ENCODE assay signal across 13 cellular contexts in the genomic region with DNA sequence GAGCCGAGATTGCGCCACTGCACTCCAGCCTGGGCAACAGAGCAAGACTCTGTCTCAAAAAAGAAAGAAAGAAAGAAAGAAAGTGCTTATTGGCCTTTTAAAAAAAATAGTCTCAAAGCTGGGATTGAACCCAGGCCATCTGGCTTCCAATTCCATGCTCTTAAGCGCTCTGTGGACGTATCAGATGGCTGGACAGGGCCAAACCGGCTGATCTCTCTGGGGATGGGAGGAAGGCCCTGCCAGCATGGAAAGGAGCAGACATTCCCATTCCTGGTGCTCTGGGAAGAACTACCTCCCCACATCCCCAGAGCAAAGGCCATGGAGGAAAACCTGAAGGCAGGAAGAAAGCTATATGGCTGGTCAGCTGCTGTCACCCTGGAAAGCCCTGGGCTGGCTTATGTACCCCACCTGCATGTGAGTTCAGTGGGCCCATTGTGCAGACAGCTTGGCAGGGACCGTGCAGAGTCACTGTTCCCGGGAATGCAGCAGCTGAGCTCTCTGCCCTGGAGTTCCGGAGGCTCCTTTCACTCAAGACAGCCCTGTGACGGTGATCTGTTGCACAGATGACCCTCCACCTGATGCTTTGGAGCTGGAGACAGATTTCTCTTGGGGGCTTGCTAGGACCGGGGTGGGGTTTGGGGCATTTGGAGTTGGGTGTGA.
DNase-seq lines count a peak whose midpoint lies in the region; ATAC-seq and TF ChIP-seq lines count a peak whose summit lies in the region.
"Had no signal": no experiment of that assay in that cellular context is flagged by ENCODE, and none has a peak within 500 bp of the region (broad histone marks: within the 10 kb centered on the region; RNA-seq: fewer than 3 reads in every experiment).

No MANE protein-coding gene starts in this region.

- RAD21 ChIA-PET in HCT116 (lab: Charles Lee; ENCODE audit: low non-redundant PET in 1 of 2, low total read pairs in 2 of 2, uncharacterized antibody in 2 of 2, unreplicated experiment in 2 of 2) = no interaction called here

- no peak overlapping the region for H2BK120ac ChIP-seq in trophoblast cell (ENCODE audit: insufficient read depth, low read length, poor library complexity)

- no peak overlapping the region for H3K27ac Mint-ChIP-seq in natural killer cell treated with Interleukin-12 subunit alpha and Interleukin-12 subunit beta and Interleukin-15 and Interleukin-18, amount 100 ng/mL, for 72 hours
- H3K27ac Mint-ChIP-seq in T-helper 2 cell treated with Interferon-gamma antibody and Interleukin-4, amounts not matched to agents 5 μg/mL and 100 μg/mL, for 36 hours = no peak overlapping the region

- TF ChIP-seq POLR2A in HCT116 (IDR thresholded peaks at IDR 0.05; ENCODE audit: borderline replicate concordance, extremely low read depth, insufficient read depth, insufficient read length) = no peak

- H3K9ac ChIP-seq in HCT116 (ENCODE audit: low read length) (peak overlapping the region; percentile 31), PC-3 (ENCODE audit: low read length) (no peak overlapping the region), trophoblast cell (ENCODE audit: low read length) (no peak overlapping the region)

- no peaks in the 10 kb centered on the region for H3K27me3 ChIP-seq in HCT116 (ENCODE audit: insufficient read depth, low read length)
- no peaks in the 10 kb centered on the region for H3K27me3 ChIP-seq in PC-3 (ENCODE audit: low read length)
- no peaks in the 10 kb centered on the region for H3K27me3 ChIP-seq in trophoblast cell (ENCODE audit: insufficient read depth, low read length)

- WGBS in trophoblast cell (ENCODE audit: extremely low coverage, insufficient coverage, insufficient read length) = no CpG with 5 or more reads among the region's 10 CpGs

- intact Hi-C loops in HCT116 (cut with micrococcal nuclease) = no loop called here
- intact Hi-C loops in PC-3 (cut with micrococcal nuclease) = no loop called here

- H3K36me3 ChIP-seq in HCT116 (ENCODE audit: control insufficient read depth in 1 of 2, insufficient read depth in 2 of 2, low read length in 2 of 2) (no peaks in the 10 kb centered on the region), PC-3 (ENCODE audit: low read depth, low read length) (no peaks in the 10 kb centered on the region; the same call in 1 of the 2 replicates), trophoblast cell (ENCODE audit: control insufficient read depth in 1 of 2, insufficient read depth in 2 of 2, low read length in 2 of 2) (no peaks in the 10 kb centered on the region)

- DNase-seq in HCT116 (ENCODE audit: low read depth, low spot score) = no peak
- no peak for DNase-seq in PC-3
- peak; percentile 50 for DNase-seq in fibroblast of peridontal ligament (ENCODE audit: extremely low read depth)
- peak; percentile 35 to 54 for DNase-seq in trophoblast cell
- no peak for DNase-seq in activated CD4-positive, alpha-beta T cell treated with anti-CD3 and anti-CD28 coated beads, Interleukin-2, amount 50 U/mL, for 1 hour
- no peak for DNase-seq in natural killer cell treated with Interleukin-12 subunit alpha and Interleukin-12 subunit beta and Interleukin-15 and Interleukin-18, amount 100 ng/mL, for 72 hours (ENCODE audit: low spot score)
- DNase-seq in T-helper 2 cell treated with Interferon-gamma antibody and Interleukin-4, amounts not matched to agents 5 μg/mL and 100 μg/mL, for 36 hours (ENCODE audit: low spot score) = no peak
- DNase-seq: activated CD4-positive, alpha-beta T cell treated with anti-CD3 and anti-CD28 coated beads, Interleukin-2, amount 50 U/mL, for 4 hours; activated naive CD4-positive, alpha-beta T cell treated with Interleukin-2 at 50 U/mL for 16 hours; activated T-cell treated with anti-CD3 and anti-CD28 coated beads for 4 hours; stimulated activated CD4-positive, alpha-beta T cell treated with anti-CD3 and anti-CD28 coated beads, Interleukin-4, amount 100 ng/mL, for 1 hour; substantia nigra had no signal

- peak overlapping the region; percentile 42 for H2BK5ac ChIP-seq in trophoblast cell (ENCODE audit: low read depth, low read length, poor library complexity)

- peak overlapping the region; percentile 54 for H3K4me2 ChIP-seq in HCT116 (ENCODE audit: low read length)
- H3K4me2 ChIP-seq in PC-3 (ENCODE audit: low read length) = 0 out of 2 replicates have a peak overlapping the region, but pooled peaks have one; percentile 26
- peak overlapping the region; percentile 13 for H3K4me2 ChIP-seq in trophoblast cell (ENCODE audit: low read length)

- no peaks in the 10 kb centered on the region for H4K20me1 ChIP-seq in HCT116 (ENCODE audit: insufficient read depth)
- H4K20me1 ChIP-seq in PC-3 (ENCODE audit: low read length) = no peaks in the 10 kb centered on the region

- no peaks in the 10 kb centered on the region for H3K36me3 Mint-ChIP-seq in natural killer cell treated with Interleukin-12 subunit alpha and Interleukin-12 subunit beta and Interleukin-15 and Interleukin-18, amount 100 ng/mL, for 72 hours
- H3K36me3 Mint-ChIP-seq in T-helper 2 cell treated with Interferon-gamma antibody and Interleukin-4, amounts not matched to agents 5 μg/mL and 100 μg/mL, for 36 hours (ENCODE audit: low read depth) = no peaks in the 10 kb centered on the region

- H3K18ac ChIP-seq in trophoblast cell (ENCODE audit: low read length) = no peak overlapping the region

- H3F3A ChIP-seq in PC-3 (ENCODE audit: low read length, unreplicated experiment) = no peaks in the 10 kb centered on the region

- H4K8ac ChIP-seq in trophoblast cell (ENCODE audit: low read depth, low read length) = peak overlapping the region; percentile 4

- H3K27ac ChIP-seq in HCT116 (ENCODE audit: low read depth, low read length) = no peak overlapping the region
- H3K27ac ChIP-seq in PC-3 (ENCODE audit: low read length) = peak overlapping the region; percentile 57
- H3K27ac ChIP-seq in trophoblast cell (ENCODE audit: low read depth, low read length) = peak overlapping the region; percentile 38

- BruUV-seq in HCT116 (replicated peaks; lab: Mats Ljungman, UMichigan) (no TSS peak), PC-3 (replicated peaks; lab: Mats Ljungman, UMichigan) (no TSS peak)

- no peak overlapping the region for H3K4me3 Mint-ChIP-seq in natural killer cell treated with Interleukin-12 subunit alpha and Interleukin-12 subunit beta and Interleukin-15 and Interleukin-18, amount 100 ng/mL, for 72 hours
- no peak overlapping the region for H3K4me3 Mint-ChIP-seq in T-helper 2 cell treated with Interferon-gamma antibody and Interleukin-4, amounts not matched to agents 5 μg/mL and 100 μg/mL, for 36 hours

- H3K4ac ChIP-seq in trophoblast cell (ENCODE audit: low read depth, low read length) = no peak overlapping the region

- no peak overlapping the region for H4K12ac ChIP-seq in trophoblast cell (ENCODE audit: low read depth, low read length)

- no peaks in the 10 kb centered on the region for H3K27me3 Mint-ChIP-seq in natural killer cell treated with Interleukin-12 subunit alpha and Interleukin-12 subunit beta and Interleukin-15 and Interleukin-18, amount 100 ng/mL, for 72 hours
- H3K27me3 Mint-ChIP-seq in T-helper 2 cell treated with Interferon-gamma antibody and Interleukin-4, amounts not matched to agents 5 μg/mL and 100 μg/mL, for 36 hours (ENCODE audit: low read depth) = no peaks in the 10 kb centered on the region

- peak overlapping the region; percentile 29 for H4K91ac ChIP-seq in trophoblast cell (ENCODE audit: low read depth, low read length)

- no peaks in the 10 kb centered on the region for H3K9me3 Mint-ChIP-seq in natural killer cell treated with Interleukin-12 subunit alpha and Interleukin-12 subunit beta and Interleukin-15 and Interleukin-18, amount 100 ng/mL, for 72 hours
- H3K9me3 Mint-ChIP-seq in T-helper 2 cell treated with Interferon-gamma antibody and Interleukin-4, amounts not matched to agents 5 μg/mL and 100 μg/mL, for 36 hours = no peaks in the 10 kb centered on the region

- no peaks in the 10 kb centered on the region for H3K79me1 ChIP-seq in trophoblast cell (ENCODE audit: low read length)

- H3K4me3 ChIP-seq in HCT116 (replicated peaks in 1 of 2; ENCODE audit: low read depth in 1 of 2, low read length in 2 of 2) = peak overlapping the region in 1 of 2 experiments; percentile 14; a peak in 1 of 4 replicates
- H3K4me3 ChIP-seq in PC-3 (ENCODE audit: low read length) = no peak overlapping the region
- no peak overlapping the region for H3K4me3 ChIP-seq in trophoblast cell (ENCODE audit: low read depth, low read length)

- CTCF ChIA-PET in HCT116 (lab: Charles Lee) (interaction anchor here (1.3 kb wide), 1 partner anchor 89 kb away, joined by 5 read pairs; no protein-coding TSS in a partner anchor), PC-3 (lab: Charles Lee) (no interaction called here)

- peak overlapping the region; percentile 11 for H3K14ac ChIP-seq in trophoblast cell (ENCODE audit: low read length)

- POLR2A ChIA-PET in HCT116 (lab: Charles Lee) = interaction anchor here (1.3 to 3.1 kb wide), 2 partner anchors 13 to 59 kb away, joined by 5 to 12 read pairs; no protein-coding TSS in a partner anchor
- POLR2A ChIA-PET in PC-3 (lab: Charles Lee; ENCODE audit: unreplicated experiment) = interaction anchor here (0.5 to 1.0 kb wide), 2 partner anchors 59 to 67 kb away, joined by 4 to 6 read pairs; no protein-coding TSS in a partner anchor

- no peak for TF ChIP-seq CTCF in HCT116 (IDR thresholded peaks at IDR 0.05 in 2 of 3, conservative IDR thresholded peaks at IDR 0.05 in 1 of 3; ENCODE audit: borderline replicate concordance in 1 of 3, insufficient read depth in 1 of 3, low read depth in 2 of 3, low read length in 2 of 3)
- no peak for TF ChIP-seq CTCF in PC-3 (conservative IDR thresholded peaks at IDR 0.05; ENCODE audit: low read depth, low read length)

- no peak for TF ChIP-seq RAD21 in HCT116 (IDR thresholded peaks at IDR 0.05; ENCODE audit: low read depth)

- peaks cover 56% of the 10 kb centered on the region for H3K79me2 ChIP-seq in HCT116 (ENCODE audit: insufficient read depth, low read length)
- peaks cover 92% of the 10 kb centered on the region for H3K79me2 ChIP-seq in PC-3 (ENCODE audit: low read length)
- no peaks in the 10 kb centered on the region for H3K79me2 ChIP-seq in trophoblast cell (ENCODE audit: control insufficient read depth, insufficient read depth, low read length, poor library complexity)

- H2AFZ ChIP-seq in HCT116 (ENCODE audit: low read depth, low read length, poor library complexity, severe bottlenecking) (no peak overlapping the region), PC-3 (ENCODE audit: low read length) (no peak overlapping the region), trophoblast cell (ENCODE audit: insufficient read depth, low read length, poor library complexity) (no peak overlapping the region)

- no peak overlapping the region for H3K23ac ChIP-seq in trophoblast cell (ENCODE audit: low read length)

- peaks cover 9 to 66% of the 10 kb centered on the region in 2 experiments for H3K4me1 ChIP-seq in HCT116 (ENCODE audit: control insufficient read depth in 1 of 2, insufficient read depth in 2 of 2, low read length in 2 of 2)
- H3K4me1 ChIP-seq in PC-3 (ENCODE audit: insufficient read depth, low read length) = peaks cover 21% of the 10 kb centered on the region
- H3K4me1 ChIP-seq in trophoblast cell (ENCODE audit: control insufficient read depth in 1 of 2, insufficient read depth in 2 of 2, low read length in 2 of 2) = peaks cover 27 to 35% of the 10 kb centered on the region in 2 experiments

- no peaks in the 10 kb centered on the region for H3K9me3 ChIP-seq in HCT116 (ENCODE audit: control insufficient read depth in 1 of 2, insufficient read depth in 1 of 2, low read depth in 1 of 2, low read length in 2 of 2)
- no peaks in the 10 kb centered on the region for H3K9me3 ChIP-seq in PC-3 (ENCODE audit: low read length)
- no peaks in the 10 kb centered on the region for H3K9me3 ChIP-seq in trophoblast cell (ENCODE audit: insufficient read depth, low read depth, low read length)

- H2BK12ac ChIP-seq in trophoblast cell (ENCODE audit: low read length) = peak overlapping the region; percentile 27

- H3K4me1 Mint-ChIP-seq in natural killer cell treated with Interleukin-12 subunit alpha and Interleukin-12 subunit beta and Interleukin-15 and Interleukin-18, amount 100 ng/mL, for 72 hours (ENCODE audit: low read depth in 2 of 2) = peaks cover 13 to 22% of the 10 kb centered on the region in 2 donors
- peaks cover under 1% of the 10 kb centered on the region for H3K4me1 Mint-ChIP-seq in T-helper 2 cell treated with Interferon-gamma antibody and Interleukin-4, amounts not matched to agents 5 μg/mL and 100 μg/mL, for 36 hours (ENCODE audit: low read depth)

- no peak overlapping the region for H2AK5ac ChIP-seq in trophoblast cell (ENCODE audit: low read length)

- H3K9me2 ChIP-seq in HCT116 (ENCODE audit: insufficient read depth) (no peaks in the 10 kb centered on the region), PC-3 (replicated peaks; ENCODE audit: low read length) (no peaks in the 10 kb centered on the region)

- ATAC-seq in HCT116 (peak; percentile 10; the same call in 1 of the 2 replicates), PC-3 (no peak; the same call in 1 of the 2 replicates), GM21381 (IDR thresholded peaks at IDR 0.05; ENCODE audit: unreplicated experiment) (no peak)
- no peak for ATAC-seq in natural killer cell treated with Interleukin-12 subunit alpha and Interleukin-12 subunit beta and Interleukin-15 and Interleukin-18, amount 100 ng/mL, for 72 hours

Comparison
In these comparisons a context has a peak if more than half of its experiments do, and no peak if none do; other contexts are left out.
1. DNase-seq: peak in fibroblast of peridontal ligament (single experiment) and trophoblast cell (2 of 2); none in HCT116 (single experiment), PC-3 (single experiment), activated CD4-positive, alpha-beta T cell treated with anti-CD3 and anti-CD28 coated beads, Interleukin-2, amount 50 U/mL, for 1 hour (single experiment), natural killer cell treated with Interleukin-12 subunit alpha and Interleukin-12 subunit beta and Interleukin-15 and Interleukin-18, amount 100 ng/mL, for 72 hours (single experiment) and T-helper 2 cell treated with Interferon-gamma antibody and Interleukin-4, amounts not matched to agents 5 μg/mL and 100 μg/mL, for 36 hours (single experiment).
2. Peak in every context shown above with its lines, with median percentiles within 50 percentile points of each other: H3K4me2 ChIP-seq.